ENCODE assay signal across 23 cellular contexts in genomic region chr16:87342978-87343752, GRCh38. TPM values are rescaled to one million over a fixed set of nuclear protein-coding genes. Genes with fewer than 3 reads are reported as not detected.
DNase-seq lines count a peak whose midpoint lies in the region; ATAC-seq and TF ChIP-seq lines count a peak whose summit lies in the region.
"Had no signal": no experiment of that assay in that cellular context is flagged by ENCODE, and none has a peak within 500 bp of the region (broad histone marks: within the 10 kb centered on the region; RNA-seq: fewer than 3 reads in every experiment).

No MANE protein-coding gene starts in this region.

- H3K27me3 Mint-ChIP-seq in T-helper 2 cell treated with Interferon-gamma antibody and Interleukin-4, amounts not matched to agents 5 μg/mL and 100 μg/mL, for 36 hours (ENCODE audit: low read depth), result no peaks in the 10 kb centered on the region
- no peaks in the 10 kb centered on the region for H3K27me3 Mint-ChIP-seq in CD4-positive, alpha-beta T cell
- no peaks in the 10 kb centered on the region for H3K27me3 Mint-ChIP-seq in T-helper 17 cell
- peaks cover 3% of the 10 kb centered on the region for H3K27me3 Mint-ChIP-seq in endothelial cell (ENCODE audit: unreplicated experiment)
- H3K27me3 Mint-ChIP-seq in chondrocyte (ENCODE audit: low read depth), result no peaks in the 10 kb centered on the region
- H3K27me3 Mint-ChIP-seq: stimulated activated memory B cell treated with anti-CD40 and anti-IgM and Interleukin-4, amounts not matched to agents 10 μg/mL and 1 μg/mL and 100 μg/mL, for 72 hours had no signal

- peaks cover 29% of the 10 kb centered on the region for H3K36me3 Mint-ChIP-seq in T-helper 2 cell treated with Interferon-gamma antibody and Interleukin-4, amounts not matched to agents 5 μg/mL and 100 μg/mL, for 36 hours (ENCODE audit: low read depth)
- peaks cover 62% of the 10 kb centered on the region for H3K36me3 Mint-ChIP-seq in CD4-positive, alpha-beta T cell (ENCODE audit: low read depth)
- H3K36me3 Mint-ChIP-seq in T-helper 17 cell (ENCODE audit: low read depth), result peaks cover 4% of the 10 kb centered on the region
- H3K36me3 Mint-ChIP-seq in endothelial cell (ENCODE audit: low read depth, unreplicated experiment), result peaks cover 15% of the 10 kb centered on the region
- H3K36me3 Mint-ChIP-seq in chondrocyte (ENCODE audit: low read depth), result peaks cover 27% of the 10 kb centered on the region

- H3K9me3 ChIP-seq in CD4-positive, alpha-beta T cell (ENCODE audit: control insufficient read depth, low read length), result no peaks in the 10 kb centered on the region
- no peaks in the 10 kb centered on the region for H3K9me3 ChIP-seq in T-helper 17 cell (ENCODE audit: control insufficient read depth, low read length, poor library complexity, severe bottlenecking)
- H3K9me3 ChIP-seq: body of pancreas, heart left ventricle, suprapubic skin had no signal

- intact Hi-C loops in CD4-positive, alpha-beta T cell (cut with DNase I, micrococcal nuclease), result no loop called here

- no peak for ATAC-seq in CD4-positive, alpha-beta T cell (ENCODE audit: poor library complexity)
- ATAC-seq in T-helper 17 cell (no peak), HG03108 (IDR thresholded peaks at IDR 0.05; ENCODE audit: unreplicated experiment) (no peak)
- ATAC-seq: activated T-cell treated with anti-CD3 and anti-CD28 coated beads, Interleukin-2, amount 50 U/mL, for 4 hours; body of pancreas; heart left ventricle; stimulated activated memory B cell treated with anti-CD40 and anti-IgM and Interleukin-4, amounts not matched to agents 10 μg/mL and 1 μg/mL and 100 μg/mL, for 72 hours had no signal

- H3K27ac ChIP-seq in CD4-positive, alpha-beta T cell (ENCODE audit: low read depth, low read length), result no peak overlapping the region
- H3K27ac ChIP-seq: body of pancreas, suprapubic skin had no signal

- TF ChIP-seq CTCF in CD4-positive, alpha-beta T cell (IDR thresholded peaks at IDR 0.05), result no peak
- TF ChIP-seq CTCF in endothelial cell (IDR thresholded peaks at IDR 0.05; ENCODE audit: unreplicated experiment) (no peak), chondrocyte (IDR thresholded peaks at IDR 0.05) (no peak)

- no peaks in the 10 kb centered on the region for H3K27me3 ChIP-seq in CD4-positive, alpha-beta T cell (ENCODE audit: control insufficient read depth, insufficient read depth, low read length)
- H3K27me3 ChIP-seq: body of pancreas, heart left ventricle, suprapubic skin had no signal

- H3K27ac Mint-ChIP-seq in T-helper 2 cell treated with Interferon-gamma antibody and Interleukin-4, amounts not matched to agents 5 μg/mL and 100 μg/mL, for 36 hours, result peak overlapping the region; percentile 41
- peak overlapping the region; percentile 93 for H3K27ac Mint-ChIP-seq in CD4-positive, alpha-beta T cell
- H3K27ac Mint-ChIP-seq in T-helper 17 cell (no peak overlapping the region), endothelial cell (ENCODE audit: unreplicated experiment) (peak overlapping the region; percentile 36), chondrocyte (ENCODE audit: unreplicated experiment) (no peak overlapping the region)
- H3K27ac Mint-ChIP-seq: stimulated activated memory B cell treated with anti-CD40 and anti-IgM and Interleukin-4, amounts not matched to agents 10 μg/mL and 1 μg/mL and 100 μg/mL, for 72 hours had no signal

- no peaks in the 10 kb centered on the region for H3K9me3 Mint-ChIP-seq in T-helper 2 cell treated with Interferon-gamma antibody and Interleukin-4, amounts not matched to agents 5 μg/mL and 100 μg/mL, for 36 hours
- H3K9me3 Mint-ChIP-seq in CD4-positive, alpha-beta T cell, result no peaks in the 10 kb centered on the region
- no peaks in the 10 kb centered on the region for H3K9me3 Mint-ChIP-seq in endothelial cell (ENCODE audit: unreplicated experiment)
- no peaks in the 10 kb centered on the region for H3K9me3 Mint-ChIP-seq in chondrocyte (ENCODE audit: low read depth)
- H3K9me3 Mint-ChIP-seq: activated T-cell treated with anti-CD3 and anti-CD28 coated beads, Interleukin-2, amount 50 U/mL, for 4 hours; stimulated activated memory B cell treated with anti-CD40 and anti-IgM and Interleukin-4, amounts not matched to agents 10 μg/mL and 1 μg/mL and 100 μg/mL, for 72 hours had no signal

- H3K4me1 Mint-ChIP-seq in T-helper 2 cell treated with Interferon-gamma antibody and Interleukin-4, amounts not matched to agents 5 μg/mL and 100 μg/mL, for 36 hours (ENCODE audit: low read depth), result peaks cover 5% of the 10 kb centered on the region
- peaks cover 9% of the 10 kb centered on the region for H3K4me1 Mint-ChIP-seq in CD4-positive, alpha-beta T cell (ENCODE audit: low read depth)
- H3K4me1 Mint-ChIP-seq in T-helper 17 cell (peaks cover 16% of the 10 kb centered on the region), endothelial cell (ENCODE audit: unreplicated experiment) (peaks cover 5% of the 10 kb centered on the region), chondrocyte (ENCODE audit: low read depth) (peaks cover 16% of the 10 kb centered on the region)

- CTCF ChIA-PET in CD4-positive, alpha-beta T cell (lab: Charles Lee), result no interaction called here

- no peak overlapping the region for H3K4me3 Mint-ChIP-seq in T-helper 2 cell treated with Interferon-gamma antibody and Interleukin-4, amounts not matched to agents 5 μg/mL and 100 μg/mL, for 36 hours
- no peak overlapping the region for H3K4me3 Mint-ChIP-seq in CD4-positive, alpha-beta T cell
- peak overlapping the region; percentile 25 for H3K4me3 Mint-ChIP-seq in T-helper 17 cell
- no peak overlapping the region for H3K4me3 Mint-ChIP-seq in endothelial cell (ENCODE audit: unreplicated experiment)
- H3K4me3 Mint-ChIP-seq in chondrocyte (ENCODE audit: unreplicated experiment), result no peak overlapping the region
- H3K4me3 Mint-ChIP-seq: stimulated activated memory B cell treated with anti-CD40 and anti-IgM and Interleukin-4, amounts not matched to agents 10 μg/mL and 1 μg/mL and 100 μg/mL, for 72 hours had no signal

- POLR2A ChIA-PET in CD4-positive, alpha-beta T cell (lab: Charles Lee), result no interaction called here

- no peak for DNase-seq in T-helper 2 cell treated with Interferon-gamma antibody and Interleukin-4, amounts not matched to agents 5 μg/mL and 100 μg/mL, for 36 hours (ENCODE audit: low spot score)
- DNase-seq in T-helper 2 cell, result no peak
- DNase-seq in CD4-positive, alpha-beta T cell, result no peak
- no peak for DNase-seq in T-helper 17 cell
- no peak for DNase-seq in endothelial cell (ENCODE audit: low spot score)
- no peak for DNase-seq in stimulated activated CD4-positive, alpha-beta T cell treated with anti-CD3 and anti-CD28 coated beads, Interleukin-12 subunit alpha, Interleukin-12 subunit beta, amount 100 ng/mL, for 4 hours
- no peak for DNase-seq in chondrocyte (ENCODE audit: low spot score)
- DNase-seq: activated T-cell treated with anti-CD3 and anti-CD28 coated beads, Interleukin-2, amount 50 U/mL, for 4 hours; AML-193; body of pancreas; DMS153; effector CD4-positive, alpha-beta T cell; erythroblast; kidney glomerular epithelial cell; NCI-H1048; NCI-H1930; NCI-H69; stimulated activated CD4-positive, alpha-beta T cell treated with anti-CD3 and anti-CD28 coated beads, Interleukin-2, amount 100 ng/mL, for 48 hours; T1000 had no signal

RNA-seq across cellular contexts. Expression of gene C16orf95, which starts 26.0 kb away (rescaled TPM):
- 1 to 10 TPM in 1 of 2 experiments, under 1 TPM in 1; 0.74 to 1.2 TPM for total RNA-seq in CD4-positive, alpha-beta T cell
- total RNA-seq in T-helper 17 cell (1 to 10 TPM; 2.0 to 2.6 TPM), endothelial cell (ENCODE audit: unreplicated experiment) (6.5 TPM), chondrocyte (6.9 to 8.8 TPM (median 7.2 TPM) in 3 replicates)

RNA-seq across cellular contexts. Expression of gene FBXO31, which starts 40.4 kb away (rescaled TPM):
- total RNA-seq in CD4-positive, alpha-beta T cell, result 10 to 100 TPM; 35.7 to 38.9 TPM
- 10 to 100 TPM; 32.7 to 41.7 TPM for total RNA-seq in T-helper 17 cell
- 13.5 TPM for total RNA-seq in endothelial cell (ENCODE audit: unreplicated experiment)
- total RNA-seq in chondrocyte, result 30.3 to 37.2 TPM (median 30.6 TPM) in 3 replicates

RNA-seq across cellular contexts. Expression of gene MAP1LC3B, which starts 49.0 kb away (rescaled TPM):
- total RNA-seq in CD4-positive, alpha-beta T cell, result 10 to 100 TPM; 92.4 to 96.6 TPM
- total RNA-seq in T-helper 17 cell, result 100 to 1,000 TPM in 1 of 2 donors, 10 to 100 TPM in 1; 90.6 to 102 TPM
- 71.6 TPM for total RNA-seq in endothelial cell (ENCODE audit: unreplicated experiment)
- 139 to 189 TPM (median 186 TPM) in 3 replicates for total RNA-seq in chondrocyte

Comparison
In these comparisons a context has a peak if more than half of its experiments do, and no peak if none do; other contexts are left out.
1. H3K27ac Mint-ChIP-seq: peak in T-helper 2 cell treated with Interferon-gamma antibody and Interleukin-4, amounts not matched to agents 5 μg/mL and 100 μg/mL, for 36 hours (single experiment), CD4-positive, alpha-beta T cell (single experiment) and endothelial cell (single experiment); none in T-helper 17 cell (single experiment) and chondrocyte (single experiment).